Comparison of ENCODE assay signal across 1 cellular context in genomic region chr2:179344280-179344961, GRCh38.
A peak's percentile ranks its signal among the peaks of the same experiment; 100 is the strongest.
TF ChIP-seq lines count a peak whose summit lies in the region.

No MANE protein-coding gene starts in this region.

TF ChIP-seq in K562, 482 proteins besides CTCF, POLR2A, EP300 and RAD21 (continued from another document):
- TF ChIP-seq NFE2 (IDR thresholded peaks at IDR 0.05; ENCODE audit: low read depth) (peak; percentile 72), BDP1 (IDR thresholded peaks at IDR 0.05; ENCODE audit: insufficient read depth, insufficient read length) (no peak), ZNF316 (IDR thresholded peaks at IDR 0.05) (peak; percentile 71), NBN (IDR thresholded peaks at IDR 0.05; ENCODE audit: low read depth) (no peak), ZBTB17 (CRISPR knock-in tag; IDR thresholded peaks at IDR 0.05) (peak; percentile 75), FUS (optimal IDR thresholded peaks at IDR 0.05; ENCODE audit: low read depth, low read length) (no peak), BACH1 (tag; IDR thresholded peaks at IDR 0.05) (peak; percentile 87), TRIM25 (IDR thresholded peaks at IDR 0.05; ENCODE audit: borderline replicate concordance) (no peak), NFE2L1 (tag; IDR thresholded peaks at IDR 0.05; ENCODE audit: borderline replicate concordance, low read depth) (peak; percentile 92)
